ENCODE assay signal across 8 cellular contexts in genomic region chr3:138608322-138609214, GRCh38. TPM values are rescaled to one million over a fixed set of nuclear protein-coding genes. Genes with fewer than 3 reads are reported as not detected.
DNase-seq lines count a peak whose midpoint lies in the region; ATAC-seq, FAIRE-seq and TF ChIP-seq lines count a peak whose summit lies in the region.

TSS of gene FAIM (plus strand) at chr3:138608771. CDS start at chr3:138619727, 10,956 bp downstream.

- no peaks in the 10 kb centered on the region for H3K9me3 ChIP-seq in neutrophil

- FAIRE-seq in frontal cortex (lab: Jason Lieb, UNC) = no peak

- no peak within 1 kb of the TSS for H3K27ac ChIP-seq in neutrophil

- H3K4me3 ChIP-seq in neutrophil (ENCODE audit: low read depth in 1 of 2, low read length in 1 of 2) = peak within 1 kb of the TSS; percentile 59 to 67

- peaks cover 34% of the 10 kb centered on the region for H3K27me3 ChIP-seq in neutrophil

- peak; percentile 69 for ATAC-seq in GM21360 (IDR thresholded peaks at IDR 0.05; ENCODE audit: unreplicated experiment)

- H3K36me3 ChIP-seq in neutrophil = no peaks in the 10 kb centered on the region

- TF ChIP-seq CTCF in neutrophil (IDR thresholded peaks at IDR 0.05) (no peak), subcutaneous adipose tissue (IDR thresholded peaks at IDR 0.05; ENCODE audit: low read depth) (no peak)

- peak; percentile 81 for DNase-seq in DMS53 (lab: John Stamatoyannopoulos, UW)
- peak; percentile 52 for DNase-seq in HT1080 (ENCODE audit: low read depth)
- peak; percentile 34 for DNase-seq in RPMI8226
- DNase-seq in activated naive CD4-positive, alpha-beta T cell (lab: John Stamatoyannopoulos, UW) = peak; percentile 37 to 67 (median 61)
- DNase-seq in frontal cortex (ENCODE audit: low spot score in 2 of 2) = peak; percentile 60 to 71

- H3K4me1 ChIP-seq in neutrophil (ENCODE audit: control insufficient read depth in 1 of 2, insufficient read depth in 1 of 2, low read depth in 1 of 2, low read length in 1 of 2) = peaks cover 8 to 12% of the 10 kb centered on the region in 2 experiments

RNA-seq across cellular contexts. Expression of gene FAIM, which starts in this region (rescaled TPM):
- total RNA-seq in HT1080 (2014; rRNA removed; shearing (Covaris generic)) = 10.6 and 11.9 TPM in 2 replicates
- polyA plus RNA-seq in HT1080 (2015; cell fraction: cytosol; rRNA removed) = 9.0 and 12.7 TPM in 2 replicates
- polyA plus RNA-seq in HT1080 (2015; cell fraction: nucleus; rRNA removed) = 3.0 and 4.0 TPM in 2 replicates
- total RNA-seq in frontal cortex (26.9 TPM), subcutaneous adipose tissue (10 to 100 TPM; 17.8 to 28.4 (median 19.9) TPM)
